In the genomic region with DNA sequence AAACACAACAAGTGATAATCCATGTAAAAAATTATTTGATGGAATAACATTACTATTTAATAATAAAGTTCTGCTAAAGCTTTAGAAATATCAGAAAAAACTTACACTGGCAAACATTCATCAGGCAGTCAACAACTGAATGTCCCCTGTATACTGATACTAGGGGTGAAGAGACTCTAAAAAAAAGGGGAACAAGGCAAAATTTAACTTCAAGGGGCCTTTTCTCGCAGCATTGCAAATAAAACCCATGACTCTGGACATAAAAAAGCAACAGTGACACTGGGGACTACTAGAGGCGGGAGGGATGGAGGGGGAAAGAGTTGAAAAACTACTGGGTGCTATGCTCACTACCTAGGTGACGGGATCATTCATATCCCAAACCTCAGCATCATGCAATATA, we compare ENCODE assay signal across 25 cellular contexts.
"Had no signal": no experiment of that assay in that cellular context is flagged by ENCODE, and none has a peak within 500 bp of the region (broad histone marks: within the 10 kb centered on the region; RNA-seq: fewer than 3 reads in every experiment).

No MANE protein-coding gene starts in this region.

- H3K27ac ChIP-seq: coronary artery, esophagus squamous epithelium, lower lobe of right lung, ovary, psoas muscle, sigmoid colon, testis, tibial artery had no signal

- DNase-seq: dermis blood vessel endothelial cell; effector memory CD8-positive, alpha-beta T cell; erythroblast; esophagus squamous epithelium; foreskin melanocyte; left ventricle myocardium superior; naive thymus-derived CD8-positive, alpha-beta T cell; nephron progenitor cell; occipital lobe; ovary; posterior cingulate gyrus; psoas muscle; right cardiac atrium; sigmoid colon; stimulated activated CD4-positive, alpha-beta T cell treated with anti-CD3 and anti-CD28 coated beads, Interleukin-4, amount 100 ng/mL, for 4 hours; stimulated activated naive CD8-positive, alpha-beta T cell treated with anti-CD3 and anti-CD28 coated beads, Interleukin-15, Interleukin-2, amounts not matched to agents 100 U/mL and 50 U/mL, for 24 hours; substantia nigra; testis; tibial artery had no signal

- H3K9me3 ChIP-seq: esophagus squamous epithelium, lower lobe of right lung, ovary, psoas muscle, sigmoid colon, testis, tibial artery had no signal

- H3K9me3 Mint-ChIP-seq: effector memory CD8-positive, alpha-beta T cell; naive thymus-derived CD8-positive, alpha-beta T cell; nephron progenitor cell; stimulated activated memory B cell treated with anti-CD40 and anti-IgM and Interleukin-4, amounts not matched to agents 10 μg/mL and 1 μg/mL and 100 μg/mL, for 72 hours had no signal

- FAIRE-seq: endometrium, keratinocyte had no signal

- H3K27me3 ChIP-seq: esophagus squamous epithelium, ovary, sigmoid colon, testis, tibial artery had no signal

- H3K4me1 ChIP-seq: testis had no signal

- H3K4me3 Mint-ChIP-seq: effector memory CD8-positive, alpha-beta T cell; naive thymus-derived CD8-positive, alpha-beta T cell; nephron progenitor cell; stimulated activated memory B cell treated with anti-CD40 and anti-IgM and Interleukin-4, amounts not matched to agents 10 μg/mL and 1 μg/mL and 100 μg/mL, for 72 hours; type B pancreatic cell had no signal

- H3K4me3 ChIP-seq: coronary artery, esophagus squamous epithelium, lower lobe of right lung, ovary, psoas muscle, sigmoid colon, testis, tibial artery had no signal

- H3K36me3 Mint-ChIP-seq: naive thymus-derived CD8-positive, alpha-beta T cell; stimulated activated memory B cell treated with anti-CD40 and anti-IgM and Interleukin-4, amounts not matched to agents 10 μg/mL and 1 μg/mL and 100 μg/mL, for 72 hours had no signal

- ATAC-seq: effector memory CD8-positive, alpha-beta T cell; left ventricle myocardium superior; lower lobe of right lung; naive thymus-derived CD8-positive, alpha-beta T cell; psoas muscle; right cardiac atrium; stimulated activated memory B cell treated with anti-CD40 and anti-IgM and Interleukin-4, amounts not matched to agents 10 μg/mL and 1 μg/mL and 100 μg/mL, for 72 hours; stimulated activated naive CD8-positive, alpha-beta T cell treated with anti-CD3 and anti-CD28 coated beads, Interleukin-15, Interleukin-2, amounts not matched to agents 100 U/mL and 50 U/mL, for 24 hours had no signal

- H3K36me3 ChIP-seq: esophagus squamous epithelium, lower lobe of right lung, ovary, sigmoid colon, tibial artery had no signal

- H3K27me3 Mint-ChIP-seq: effector memory CD8-positive, alpha-beta T cell; naive thymus-derived CD8-positive, alpha-beta T cell; stimulated activated memory B cell treated with anti-CD40 and anti-IgM and Interleukin-4, amounts not matched to agents 10 μg/mL and 1 μg/mL and 100 μg/mL, for 72 hours; type B pancreatic cell had no signal
